In genomic region chr15:99386429-99386828, GRCh38 we compare ENCODE assay signal across 17 cellular contexts.
DNase-seq lines count a peak whose midpoint lies in the region; ATAC-seq and TF ChIP-seq lines count a peak whose summit lies in the region.
"Had no signal": no experiment of that assay in that cellular context is flagged by ENCODE, and none has a peak within 500 bp of the region (broad histone marks: within the 10 kb centered on the region; RNA-seq: fewer than 3 reads in every experiment).

No MANE protein-coding gene starts in this region.

- H3K4me3 ChIP-seq in IMR-90 (ENCODE audit: insufficient read depth, low read depth, low read length) (no peak overlapping the region), right cardiac atrium (ENCODE audit: low read length) (no peak overlapping the region), HAP-1 (no peak overlapping the region)
- H3K4me3 ChIP-seq: adrenal gland, cardiac muscle cell had no signal

- H3K9me1 ChIP-seq in IMR-90 (ENCODE audit: insufficient read depth, low read length) = peaks cover 3% of the 10 kb centered on the region; the same call in 1 of the 2 replicates

- H3K18ac ChIP-seq in IMR-90 (ENCODE audit: low read depth, low read length) = no peak overlapping the region; the same call in 1 of the 2 replicates

- peak overlapping the region; percentile 59 for H2AK9ac ChIP-seq in IMR-90 (replicated peaks; ENCODE audit: low read depth, low read length, poor library complexity)

- no peak overlapping the region for H2BK120ac ChIP-seq in IMR-90 (ENCODE audit: low read depth, low read length)

- no peak overlapping the region for H3K27ac ChIP-seq in IMR-90 (ENCODE audit: insufficient read depth, low read length)
- peak overlapping the region; percentile 30 for H3K27ac ChIP-seq in right cardiac atrium (ENCODE audit: low read length)
- H3K27ac ChIP-seq: C4-2B, cardiac muscle cell had no signal

- no peak overlapping the region for H2BK5ac ChIP-seq in IMR-90 (ENCODE audit: low read depth, low read length, poor library complexity, severe bottlenecking)

- H3K14ac ChIP-seq in IMR-90 (replicated peaks; ENCODE audit: low read depth, low read length) = peak overlapping the region; percentile 9; the same call in 1 of the 2 replicates

- POLR2A ChIA-PET in IMR-90 (lab: Charles Lee; ENCODE audit: unreplicated experiment) = no interaction called here

- peaks cover 27% of the 10 kb centered on the region for H3K36me3 Mint-ChIP-seq in T-helper 2 cell treated with Interferon-gamma antibody and Interleukin-4, amounts not matched to agents 5 μg/mL and 100 μg/mL, for 36 hours (ENCODE audit: low read depth)

- peaks cover 11% of the 10 kb centered on the region for H3K4me1 Mint-ChIP-seq in T-helper 2 cell treated with Interferon-gamma antibody and Interleukin-4, amounts not matched to agents 5 μg/mL and 100 μg/mL, for 36 hours (ENCODE audit: low read depth)

- no peaks in the 10 kb centered on the region for H4K20me1 ChIP-seq in IMR-90 (ENCODE audit: insufficient read depth, low read length)

- H2BK20ac ChIP-seq in IMR-90 (ENCODE audit: low read depth, low read length) = no peak overlapping the region

- H3K9me3 ChIP-seq in IMR-90 (ENCODE audit: control insufficient read depth, insufficient read depth, low read length) (no peaks in the 10 kb centered on the region), right cardiac atrium (ENCODE audit: control insufficient read depth, low read length) (no peaks in the 10 kb centered on the region), HAP-1 (no peaks in the 10 kb centered on the region)

- H3K4me2 ChIP-seq in IMR-90 (ENCODE audit: low read depth, low read length) = no peak overlapping the region

- H3K27ac Mint-ChIP-seq in T-helper 2 cell treated with Interferon-gamma antibody and Interleukin-4, amounts not matched to agents 5 μg/mL and 100 μg/mL, for 36 hours = peak overlapping the region; percentile 77
- H3K27ac Mint-ChIP-seq: stimulated activated naive CD8-positive, alpha-beta T cell treated with anti-CD3 and anti-CD28 coated beads, Interleukin-15, Interleukin-2, amounts not matched to agents 100 ng/mL and 50 ng/mL, for 24 hours had no signal

- H4K8ac ChIP-seq in IMR-90 (ENCODE audit: low read depth in 2 of 2, low read length in 2 of 2) = no peak overlapping the region

- TF ChIP-seq CTCF in IMR-90 (conservative IDR thresholded peaks at IDR 0.05; ENCODE audit: low read depth, low read length) = no peak

- intact Hi-C loops in IMR-90 (cut with micrococcal nuclease) = no loop called here
- intact Hi-C loops in right cardiac atrium (cut with DNase I) = no loop called here
- intact Hi-C loops in sciatic nerve (cut with DNase I) = no loop called here

- ATAC-seq in IMR-90 (ENCODE audit: low read depth) (no peak; the same call in 1 of the 2 replicates), right cardiac atrium (peak; percentile 64 to 80), sciatic nerve (peak; percentile 74)
- ATAC-seq: WTC11 had no signal

- H4K5ac ChIP-seq in IMR-90 (ENCODE audit: low read depth, low read length) = no peak overlapping the region

- peak overlapping the region; percentile 52 for H3K4me3 Mint-ChIP-seq in T-helper 2 cell treated with Interferon-gamma antibody and Interleukin-4, amounts not matched to agents 5 μg/mL and 100 μg/mL, for 36 hours
- H3K4me3 Mint-ChIP-seq: H9; stimulated activated naive CD8-positive, alpha-beta T cell treated with anti-CD3 and anti-CD28 coated beads, Interleukin-15, Interleukin-2, amounts not matched to agents 100 ng/mL and 50 ng/mL, for 24 hours; WTC11 had no signal

- H4K91ac ChIP-seq in IMR-90 (ENCODE audit: insufficient read depth, low read depth, low read length) = no peak overlapping the region

- H2AFZ ChIP-seq in IMR-90 (replicated peaks; ENCODE audit: low read length, poor library complexity) = no peak overlapping the region

- H3K23ac ChIP-seq in IMR-90 (ENCODE audit: low read depth, low read length) = no peak overlapping the region

- H3K4me1 ChIP-seq in IMR-90 (ENCODE audit: control insufficient read depth, insufficient read depth, low read length) (peaks cover 8% of the 10 kb centered on the region), right cardiac atrium (ENCODE audit: control insufficient read depth, insufficient read depth, low read length) (peaks cover 8% of the 10 kb centered on the region), HAP-1 (peaks cover 13% of the 10 kb centered on the region)
- H3K4me1 ChIP-seq: adrenal gland had no signal

- in situ Hi-C loops in IMR-90 (cut with MboI; ENCODE audit: low sequenced_read_pairs) (no loop called here), HAP-1 (cut with MboI; ENCODE audit: low sequenced_read_pairs) (no loop called here), ACHN (cut with HindIII; ENCODE audit: low pct_ligation_motif_present, low pct_unique_long_range_greater_than_20kb, low sequenced_read_pairs) (no loop called here)

- no peak for TF ChIP-seq RAD21 in IMR-90 (IDR thresholded peaks at IDR 0.05; ENCODE audit: low read length)

- H3K9me3 Mint-ChIP-seq in T-helper 2 cell treated with Interferon-gamma antibody and Interleukin-4, amounts not matched to agents 5 μg/mL and 100 μg/mL, for 36 hours = peaks cover 8% of the 10 kb centered on the region
- H3K9me3 Mint-ChIP-seq: stimulated activated naive CD8-positive, alpha-beta T cell treated with anti-CD3 and anti-CD28 coated beads, Interleukin-15, Interleukin-2, amounts not matched to agents 100 ng/mL and 50 ng/mL, for 24 hours had no signal

- no peak for DNase-seq in T-helper 2 cell treated with Interferon-gamma antibody and Interleukin-4, amounts not matched to agents 5 μg/mL and 100 μg/mL, for 36 hours (ENCODE audit: low spot score)
- DNase-seq in T-helper 2 cell (no peak), IMR-90 (no peak), right cardiac atrium (peak in 2 of 3 donors; percentile 33 to 75), sciatic nerve (ENCODE audit: low spot score) (no peak), HAP-1 (ENCODE audit: low spot score in 2 of 2) (no peak), AG20443 (ENCODE audit: low spot score) (no peak), ACHN (no peak)
- DNase-seq: 8988T, H9, NCI-H2171, NCI-H526 treated with DMSO at 0.1 percent for 48 hours had no signal

- CTCF ChIA-PET in IMR-90 (lab: Yijun Ruan, JAX) = interaction anchor here (1.7 kb wide), 1 partner anchor 318 kb away, joined by 4 read pairs; no protein-coding TSS in a partner anchor

- H3K27me3 ChIP-seq in IMR-90 (ENCODE audit: control insufficient read depth, insufficient read depth, low read length) (no peaks in the 10 kb centered on the region), right cardiac atrium (ENCODE audit: control insufficient read depth, insufficient read depth) (no peaks in the 10 kb centered on the region), HAP-1 (ENCODE audit: low read depth) (no peaks in the 10 kb centered on the region)
- H3K27me3 ChIP-seq: adrenal gland, cardiac muscle cell had no signal

- no peak overlapping the region for H3K56ac ChIP-seq in IMR-90 (ENCODE audit: extremely low read depth, insufficient read depth, low read length)

- H3K9ac ChIP-seq in IMR-90 (ENCODE audit: low read depth, low read length) = no peak overlapping the region

- no peak for TF ChIP-seq POLR2A in IMR-90 (IDR thresholded peaks at IDR 0.05; ENCODE audit: low read depth, low read length)

- no peaks in the 10 kb centered on the region for H3K79me1 ChIP-seq in IMR-90 (ENCODE audit: low read depth in 1 of 2, low read length in 2 of 2)

- peak overlapping the region; percentile 63; the same call in 1 of the 2 replicates for H3K4ac ChIP-seq in IMR-90 (ENCODE audit: low read depth, low read length)

- no CpG with 5 or more reads among the region's 3 CpGs for WGBS in IMR-90 (ENCODE audit: extremely low coverage in 2 of 2, insufficient read length in 1 of 2), 2 experiments
- WGBS in right cardiac atrium = 50% methylated on average over 3 of the region's 3 CpGs

- no peak overlapping the region for H2AK5ac ChIP-seq in IMR-90 (ENCODE audit: low read depth, low read length)

- H2BK15ac ChIP-seq in IMR-90 (ENCODE audit: low read depth, low read length) = no peak overlapping the region; the same call in 2 of the 3 replicates

- no peaks in the 10 kb centered on the region for H3K36me3 ChIP-seq in IMR-90 (ENCODE audit: control insufficient read depth, insufficient read depth, low read length)
- H3K36me3 ChIP-seq in HAP-1 (replicated peaks) = no peaks in the 10 kb centered on the region
- H3K36me3 ChIP-seq: adrenal gland, cardiac muscle cell had no signal

- no TSS peak for BruUV-seq in IMR-90 (replicated peaks; lab: Mats Ljungman, UMichigan)

- dilution Hi-C loops in IMR-90 (cut with HindIII; ENCODE audit: low sequenced_read_pairs, unreplicated experiment) = no loop called here

- H3K27me3 Mint-ChIP-seq in T-helper 2 cell treated with Interferon-gamma antibody and Interleukin-4, amounts not matched to agents 5 μg/mL and 100 μg/mL, for 36 hours (ENCODE audit: low read depth) = no peaks in the 10 kb centered on the region
- H3K27me3 Mint-ChIP-seq: stimulated activated naive CD8-positive, alpha-beta T cell treated with anti-CD3 and anti-CD28 coated beads, Interleukin-15, Interleukin-2, amounts not matched to agents 100 ng/mL and 50 ng/mL, for 24 hours had no signal

TF ChIP-seq in IMR-90, 13 proteins besides CTCF, POLR2A, EP300 and RAD21 (continues in another document):
- TF ChIP-seq MAZ (IDR thresholded peaks at IDR 0.05; ENCODE audit: borderline replicate concordance, low read depth, low read length) (no peak), FOS (IDR thresholded peaks at IDR 0.05; ENCODE audit: low read depth, low read length) (no peak), RCOR1 (IDR thresholded peaks at IDR 0.05; ENCODE audit: insufficient replicate concordance, low read length) (no peak), SMC3 (IDR thresholded peaks at IDR 0.05; ENCODE audit: low read depth, low read length) (no peak), ELK1 (IDR thresholded peaks at IDR 0.05; ENCODE audit: borderline replicate concordance, low read depth, low read length) (no peak), CHD1 (IDR thresholded peaks at IDR 0.05; ENCODE audit: low read depth, low read length) (no peak), MAFK (IDR thresholded peaks at IDR 0.05; ENCODE audit: low read depth, low read length) (no peak), BHLHE40 (IDR thresholded peaks at IDR 0.05; ENCODE audit: low read depth, low read length) (no peak), RFX5 (IDR thresholded peaks at IDR 0.05; ENCODE audit: low read depth, low read length) (no peak), CEBPB (IDR thresholded peaks at IDR 0.05; ENCODE audit: low read depth, low read length) (no peak), MXI1 (IDR thresholded peaks at IDR 0.05; ENCODE audit: borderline replicate concordance, low read depth, low read length) (no peak)

Comparison
In these comparisons a context has a peak if more than half of its experiments do, and no peak if none do; other contexts are left out.
1. DNase-seq: peak in right cardiac atrium (2 of 3); none in T-helper 2 cell treated with Interferon-gamma antibody and Interleukin-4, amounts not matched to agents 5 μg/mL and 100 μg/mL, for 36 hours (single experiment), T-helper 2 cell (0 of 5), IMR-90 (single experiment), sciatic nerve (single experiment), HAP-1 (0 of 2), AG20443 (single experiment) and ACHN (single experiment).